Comparison of ENCODE assay signal across 1 cellular context in the genomic region with DNA sequence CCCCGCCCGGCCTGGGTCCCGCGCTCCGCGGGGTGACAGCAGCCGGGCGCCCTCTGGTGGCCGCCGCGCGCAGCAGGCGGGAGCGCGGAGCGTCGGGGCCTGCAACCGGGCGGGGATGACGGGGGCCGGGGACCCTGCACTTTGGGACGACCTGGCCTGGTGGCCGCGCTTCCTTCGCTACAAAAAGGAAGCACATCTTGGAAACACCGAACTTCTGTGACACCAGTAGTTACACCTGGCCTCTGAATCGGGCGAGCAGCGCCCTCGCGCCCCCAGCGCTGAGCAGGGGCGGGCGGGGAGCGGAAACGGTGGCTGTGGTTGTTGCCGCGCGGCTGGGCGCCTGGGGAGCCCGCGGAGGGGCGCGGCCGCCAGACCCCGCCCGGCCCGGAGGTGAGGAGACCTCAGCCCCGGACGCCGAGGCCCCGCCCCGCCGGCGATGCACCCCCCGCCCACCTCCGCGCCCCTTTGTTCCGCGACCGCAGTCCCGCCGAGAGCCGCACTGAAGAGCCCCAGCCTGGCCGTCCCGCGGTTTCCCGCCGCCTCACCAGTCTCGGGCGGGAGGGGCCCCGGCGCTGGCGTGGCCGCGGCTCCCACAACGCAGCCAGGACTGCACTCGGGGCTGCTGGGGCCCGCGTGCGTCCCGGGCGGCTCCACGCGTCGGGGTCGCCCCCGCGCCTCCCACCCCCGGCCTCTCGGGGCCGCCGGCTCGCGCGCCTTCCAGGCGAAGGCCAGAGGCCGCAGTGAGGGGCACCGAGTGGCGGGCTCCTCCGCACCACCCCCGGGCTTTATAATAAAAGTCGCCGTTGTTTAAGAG.
TF ChIP-seq lines count a peak whose summit lies in the region.

No MANE protein-coding gene starts in this region.

TF ChIP-seq in K562, 482 proteins besides CTCF, POLR2A, EP300 and RAD21 (continued from another document and continues in another):
- TF ChIP-seq U2AF1 (optimal IDR thresholded peaks at IDR 0.05; ENCODE audit: low read depth, low read length) (peak; percentile 65), TRIM28 (IDR thresholded peaks at IDR 0.05) (no peak; the same call in 1 of the 2 replicates), NR2C2 (CRISPR knock-in tag; IDR thresholded peaks at IDR 0.05) (no peak), NR2C2 (tag; IDR thresholded peaks at IDR 0.05) (peak; percentile 75), ZNF140 (CRISPR knock-in tag; IDR thresholded peaks at IDR 0.05) (no peak), CREM (IDR thresholded peaks at IDR 0.05; ENCODE audit: low read depth) (peak; percentile 44; the same call in 1 of the 2 replicates), ZKSCAN3 (CRISPR knock-in tag; IDR thresholded peaks at IDR 0.05) (no peak), SIRT6 (IDR thresholded peaks at IDR 0.05; ENCODE audit: low read depth, low read length) (no peak), TAF9B (IDR thresholded peaks at IDR 0.05; ENCODE audit: partially characterized antibody) (no peak), ZNF695 (CRISPR knock-in tag; IDR thresholded peaks at IDR 0.05) (no peak), ZBED1 (IDR thresholded peaks at IDR 0.05) (no peak), ZNF217 (CRISPR knock-in tag; IDR thresholded peaks at IDR 0.05) (no peak), TBP (optimal IDR thresholded peaks at IDR 0.05; ENCODE audit: low read depth, low read length) (no peak), ZNF282 (CRISPR knock-in tag; IDR thresholded peaks at IDR 0.05) (no peak), ZNF174 (CRISPR knock-in tag; IDR thresholded peaks at IDR 0.05) (no peak), FOXK2 (conservative IDR thresholded peaks at IDR 0.05 in 1 of 2, IDR thresholded peaks at IDR 0.05 in 1 of 2; ENCODE audit: low read depth in 2 of 2) (no peak), IRF2 (CRISPR knock-in tag; IDR thresholded peaks at IDR 0.05) (no peak), SMAD1 (IDR thresholded peaks at IDR 0.05; ENCODE audit: low read depth, low read length, partially characterized antibody) (no peak), SMAD3 (CRISPR knock-in tag; conservative IDR thresholded peaks at IDR 0.05) (no peak), KLF1 (tag; IDR thresholded peaks at IDR 0.05) (peak; percentile 57; the same call in 1 of the 2 replicates)
- TF ChIP-seq, protein P1, sequence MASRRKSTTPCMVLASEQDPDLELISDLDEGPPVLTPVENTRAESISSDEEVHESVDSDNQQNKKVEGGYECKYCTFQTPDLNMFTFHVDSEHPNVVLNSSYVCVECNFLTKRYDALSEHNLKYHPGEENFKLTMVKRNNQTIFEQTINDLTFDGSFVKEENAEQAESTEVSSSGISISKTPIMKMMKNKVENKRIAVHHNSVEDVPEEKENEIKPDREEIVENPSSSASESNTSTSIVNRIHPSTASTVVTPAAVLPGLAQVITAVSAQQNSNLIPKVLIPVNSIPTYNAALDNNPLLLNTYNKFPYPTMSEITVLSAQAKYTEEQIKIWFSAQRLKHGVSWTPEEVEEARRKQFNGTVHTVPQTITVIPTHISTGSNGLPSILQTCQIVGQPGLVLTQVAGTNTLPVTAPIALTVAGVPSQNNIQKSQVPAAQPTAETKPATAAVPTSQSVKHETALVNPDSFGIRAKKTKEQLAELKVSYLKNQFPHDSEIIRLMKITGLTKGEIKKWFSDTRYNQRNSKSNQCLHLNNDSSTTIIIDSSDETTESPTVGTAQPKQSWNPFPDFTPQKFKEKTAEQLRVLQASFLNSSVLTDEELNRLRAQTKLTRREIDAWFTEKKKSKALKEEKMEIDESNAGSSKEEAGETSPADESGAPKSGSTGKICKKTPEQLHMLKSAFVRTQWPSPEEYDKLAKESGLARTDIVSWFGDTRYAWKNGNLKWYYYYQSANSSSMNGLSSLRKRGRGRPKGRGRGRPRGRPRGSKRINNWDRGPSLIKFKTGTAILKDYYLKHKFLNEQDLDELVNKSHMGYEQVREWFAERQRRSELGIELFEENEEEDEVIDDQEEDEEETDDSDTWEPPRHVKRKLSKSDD (conservative IDR thresholded peaks at IDR 0.05; ENCODE audit: low read length), result no peak
- TF ChIP-seq, protein P2, sequence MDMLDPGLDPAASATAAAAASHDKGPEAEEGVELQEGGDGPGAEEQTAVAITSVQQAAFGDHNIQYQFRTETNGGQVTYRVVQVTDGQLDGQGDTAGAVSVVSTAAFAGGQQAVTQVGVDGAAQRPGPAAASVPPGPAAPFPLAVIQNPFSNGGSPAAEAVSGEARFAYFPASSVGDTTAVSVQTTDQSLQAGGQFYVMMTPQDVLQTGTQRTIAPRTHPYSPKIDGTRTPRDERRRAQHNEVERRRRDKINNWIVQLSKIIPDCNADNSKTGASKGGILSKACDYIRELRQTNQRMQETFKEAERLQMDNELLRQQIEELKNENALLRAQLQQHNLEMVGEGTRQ (CRISPR knock-in tag; IDR thresholded peaks at IDR 0.05), result no peak
- TF ChIP-seq, protein P3, sequence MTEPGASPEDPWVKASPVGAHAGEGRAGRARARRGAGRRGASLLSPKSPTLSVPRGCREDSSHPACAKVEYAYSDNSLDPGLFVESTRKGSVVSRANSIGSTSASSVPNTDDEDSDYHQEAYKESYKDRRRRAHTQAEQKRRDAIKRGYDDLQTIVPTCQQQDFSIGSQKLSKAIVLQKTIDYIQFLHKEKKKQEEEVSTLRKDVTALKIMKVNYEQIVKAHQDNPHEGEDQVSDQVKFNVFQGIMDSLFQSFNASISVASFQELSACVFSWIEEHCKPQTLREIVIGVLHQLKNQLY (CRISPR knock-in tag; conservative IDR thresholded peaks at IDR 0.05), result no peak
- TF ChIP-seq, protein P4, sequence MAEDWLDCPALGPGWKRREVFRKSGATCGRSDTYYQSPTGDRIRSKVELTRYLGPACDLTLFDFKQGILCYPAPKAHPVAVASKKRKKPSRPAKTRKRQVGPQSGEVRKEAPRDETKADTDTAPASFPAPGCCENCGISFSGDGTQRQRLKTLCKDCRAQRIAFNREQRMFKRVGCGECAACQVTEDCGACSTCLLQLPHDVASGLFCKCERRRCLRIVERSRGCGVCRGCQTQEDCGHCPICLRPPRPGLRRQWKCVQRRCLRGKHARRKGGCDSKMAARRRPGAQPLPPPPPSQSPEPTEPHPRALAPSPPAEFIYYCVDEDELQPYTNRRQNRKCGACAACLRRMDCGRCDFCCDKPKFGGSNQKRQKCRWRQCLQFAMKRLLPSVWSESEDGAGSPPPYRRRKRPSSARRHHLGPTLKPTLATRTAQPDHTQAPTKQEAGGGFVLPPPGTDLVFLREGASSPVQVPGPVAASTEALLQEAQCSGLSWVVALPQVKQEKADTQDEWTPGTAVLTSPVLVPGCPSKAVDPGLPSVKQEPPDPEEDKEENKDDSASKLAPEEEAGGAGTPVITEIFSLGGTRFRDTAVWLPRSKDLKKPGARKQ (CRISPR knock-in tag; IDR thresholded peaks at IDR 0.05), result no peak
- TF ChIP-seq, protein P5, sequence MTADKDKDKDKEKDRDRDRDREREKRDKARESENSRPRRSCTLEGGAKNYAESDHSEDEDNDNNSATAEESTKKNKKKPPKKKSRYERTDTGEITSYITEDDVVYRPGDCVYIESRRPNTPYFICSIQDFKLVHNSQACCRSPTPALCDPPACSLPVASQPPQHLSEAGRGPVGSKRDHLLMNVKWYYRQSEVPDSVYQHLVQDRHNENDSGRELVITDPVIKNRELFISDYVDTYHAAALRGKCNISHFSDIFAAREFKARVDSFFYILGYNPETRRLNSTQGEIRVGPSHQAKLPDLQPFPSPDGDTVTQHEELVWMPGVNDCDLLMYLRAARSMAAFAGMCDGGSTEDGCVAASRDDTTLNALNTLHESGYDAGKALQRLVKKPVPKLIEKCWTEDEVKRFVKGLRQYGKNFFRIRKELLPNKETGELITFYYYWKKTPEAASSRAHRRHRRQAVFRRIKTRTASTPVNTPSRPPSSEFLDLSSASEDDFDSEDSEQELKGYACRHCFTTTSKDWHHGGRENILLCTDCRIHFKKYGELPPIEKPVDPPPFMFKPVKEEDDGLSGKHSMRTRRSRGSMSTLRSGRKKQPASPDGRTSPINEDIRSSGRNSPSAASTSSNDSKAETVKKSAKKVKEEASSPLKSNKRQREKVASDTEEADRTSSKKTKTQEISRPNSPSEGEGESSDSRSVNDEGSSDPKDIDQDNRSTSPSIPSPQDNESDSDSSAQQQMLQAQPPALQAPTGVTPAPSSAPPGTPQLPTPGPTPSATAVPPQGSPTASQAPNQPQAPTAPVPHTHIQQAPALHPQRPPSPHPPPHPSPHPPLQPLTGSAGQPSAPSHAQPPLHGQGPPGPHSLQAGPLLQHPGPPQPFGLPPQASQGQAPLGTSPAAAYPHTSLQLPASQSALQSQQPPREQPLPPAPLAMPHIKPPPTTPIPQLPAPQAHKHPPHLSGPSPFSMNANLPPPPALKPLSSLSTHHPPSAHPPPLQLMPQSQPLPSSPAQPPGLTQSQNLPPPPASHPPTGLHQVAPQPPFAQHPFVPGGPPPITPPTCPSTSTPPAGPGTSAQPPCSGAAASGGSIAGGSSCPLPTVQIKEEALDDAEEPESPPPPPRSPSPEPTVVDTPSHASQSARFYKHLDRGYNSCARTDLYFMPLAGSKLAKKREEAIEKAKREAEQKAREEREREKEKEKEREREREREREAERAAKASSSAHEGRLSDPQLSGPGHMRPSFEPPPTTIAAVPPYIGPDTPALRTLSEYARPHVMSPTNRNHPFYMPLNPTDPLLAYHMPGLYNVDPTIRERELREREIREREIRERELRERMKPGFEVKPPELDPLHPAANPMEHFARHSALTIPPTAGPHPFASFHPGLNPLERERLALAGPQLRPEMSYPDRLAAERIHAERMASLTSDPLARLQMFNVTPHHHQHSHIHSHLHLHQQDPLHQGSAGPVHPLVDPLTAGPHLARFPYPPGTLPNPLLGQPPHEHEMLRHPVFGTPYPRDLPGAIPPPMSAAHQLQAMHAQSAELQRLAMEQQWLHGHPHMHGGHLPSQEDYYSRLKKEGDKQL (CRISPR knock-in tag; IDR thresholded peaks at IDR 0.05; ENCODE audit: borderline replicate concordance), result no peak
- TF ChIP-seq, protein P6, sequence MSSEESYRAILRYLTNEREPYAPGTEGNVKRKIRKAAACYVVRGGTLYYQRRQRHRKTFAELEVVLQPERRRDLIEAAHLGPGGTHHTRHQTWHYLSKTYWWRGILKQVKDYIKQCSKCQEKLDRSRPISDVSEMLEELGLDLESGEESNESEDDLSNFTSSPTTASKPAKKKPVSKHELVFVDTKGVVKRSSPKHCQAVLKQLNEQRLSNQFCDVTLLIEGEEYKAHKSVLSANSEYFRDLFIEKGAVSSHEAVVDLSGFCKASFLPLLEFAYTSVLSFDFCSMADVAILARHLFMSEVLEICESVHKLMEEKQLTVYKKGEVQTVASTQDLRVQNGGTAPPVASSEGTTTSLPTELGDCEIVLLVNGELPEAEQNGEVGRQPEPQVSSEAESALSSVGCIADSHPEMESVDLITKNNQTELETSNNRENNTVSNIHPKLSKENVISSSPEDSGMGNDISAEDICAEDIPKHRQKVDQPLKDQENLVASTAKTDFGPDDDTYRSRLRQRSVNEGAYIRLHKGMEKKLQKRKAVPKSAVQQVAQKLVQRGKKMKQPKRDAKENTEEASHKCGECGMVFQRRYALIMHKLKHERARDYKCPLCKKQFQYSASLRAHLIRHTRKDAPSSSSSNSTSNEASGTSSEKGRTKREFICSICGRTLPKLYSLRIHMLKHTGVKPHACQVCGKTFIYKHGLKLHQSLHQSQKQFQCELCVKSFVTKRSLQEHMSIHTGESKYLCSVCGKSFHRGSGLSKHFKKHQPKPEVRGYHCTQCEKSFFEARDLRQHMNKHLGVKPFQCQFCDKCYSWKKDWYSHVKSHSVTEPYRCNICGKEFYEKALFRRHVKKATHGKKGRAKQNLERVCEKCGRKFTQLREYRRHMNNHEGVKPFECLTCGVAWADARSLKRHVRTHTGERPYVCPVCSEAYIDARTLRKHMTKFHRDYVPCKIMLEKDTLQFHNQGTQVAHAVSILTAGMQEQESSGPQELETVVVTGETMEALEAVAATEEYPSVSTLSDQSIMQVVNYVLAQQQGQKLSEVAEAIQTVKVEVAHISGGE (CRISPR knock-in tag; IDR thresholded peaks at IDR 0.05), result 0 out of 6 replicates have a peak, but pooled peaks of 1 of the 3 experiments have one; percentile 37
